Comparison of ENCODE assay signal across 10 cellular contexts in the genomic region with DNA sequence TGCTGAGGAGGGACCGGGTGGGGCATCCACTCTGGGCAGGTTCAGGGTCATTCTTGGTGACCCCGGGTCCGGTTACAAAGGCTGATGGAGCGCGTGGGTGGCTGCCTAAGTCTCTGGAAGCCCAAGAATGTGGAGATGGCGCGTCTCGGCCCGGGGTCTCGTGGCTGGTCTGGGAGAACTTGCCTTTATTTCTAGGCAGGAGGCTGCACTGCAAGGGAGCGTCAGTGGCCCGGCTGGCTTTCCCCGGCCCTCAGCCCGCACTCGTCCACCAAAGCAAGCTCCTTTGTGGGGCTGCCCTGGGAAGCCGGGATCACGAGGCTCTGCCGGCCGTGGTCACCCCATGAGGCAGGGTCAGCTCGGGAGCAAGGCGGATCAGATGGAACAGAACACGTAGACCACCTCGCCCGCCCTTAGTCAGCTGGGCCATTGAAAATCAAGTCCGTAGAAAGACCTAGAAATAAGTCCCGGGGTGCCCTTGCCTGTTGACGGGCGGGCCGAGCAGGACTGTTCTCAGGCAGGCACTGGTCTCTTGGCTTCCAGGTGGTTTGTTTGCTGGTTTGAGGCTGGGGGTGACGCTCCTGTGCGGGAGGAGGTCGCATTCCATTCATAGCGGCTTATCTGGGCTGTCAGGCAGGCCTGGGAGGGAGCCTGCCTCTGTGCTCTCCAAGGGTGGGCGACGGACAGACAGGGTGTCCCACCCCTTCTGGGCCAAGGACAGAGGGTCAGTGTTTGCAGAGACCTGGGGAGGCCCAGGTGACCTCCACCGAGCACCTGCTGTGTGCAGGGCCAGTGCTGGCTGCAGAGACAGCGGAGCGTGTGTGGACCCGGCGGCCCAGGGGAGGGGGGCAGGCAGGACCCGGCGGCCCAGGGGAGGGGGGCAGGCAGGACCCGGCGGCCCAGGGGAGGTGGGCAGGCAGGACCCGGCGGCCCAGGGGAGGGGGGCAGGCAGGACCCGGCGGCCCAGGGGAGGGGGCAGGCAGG. TPM values are rescaled to one million over a fixed set of nuclear protein-coding genes. Genes with fewer than 3 reads are reported as not detected.
DNase-seq lines count a peak whose midpoint lies in the region; ATAC-seq and TF ChIP-seq lines count a peak whose summit lies in the region.
"Had no signal": no experiment of that assay in that cellular context is flagged by ENCODE, and none has a peak within 500 bp of the region (broad histone marks: within the 10 kb centered on the region; RNA-seq: fewer than 3 reads in every experiment).

No MANE protein-coding gene starts in this region.

- peaks cover 17% of the 10 kb centered on the region for H3K36me3 ChIP-seq in HUES6 (ENCODE audit: control insufficient read depth, insufficient read depth, low read length)
- H3K36me3 ChIP-seq in skeletal muscle satellite cell (ENCODE audit: insufficient read depth, low read length): no peaks in the 10 kb centered on the region

- in situ Hi-C loops in astrocyte of the spinal cord (cut with HindIII; ENCODE audit: low sequenced_read_pairs): no loop called here

- H3K4me2 ChIP-seq in skeletal muscle satellite cell (ENCODE audit: low read length): peak overlapping the region; percentile 24

- DNase-seq in astrocyte of the spinal cord (ENCODE audit: low read depth, low spot score): peak; percentile 45
- peak; percentile 94 for DNase-seq in islet precursor cell
- DNase-seq in NCI-H510A (lab: John Stamatoyannopoulos, UW): no peak
- DNase-seq in NCI-H2029 (lab: John Stamatoyannopoulos, UW): no peak
- DNase-seq: activated CD4-positive, alpha-beta T cell treated with anti-CD3 and anti-CD28 coated beads for 36 hours; hypothalamus; midbrain had no signal

- H3K9ac ChIP-seq in HUES6 (ENCODE audit: low read length) (peak overlapping the region; percentile 62), skeletal muscle satellite cell (ENCODE audit: low read depth, low read length) (no peak overlapping the region)

- no peak for ATAC-seq in GM21360 (IDR thresholded peaks at IDR 0.05; ENCODE audit: unreplicated experiment)
- ATAC-seq: activated CD4-positive, alpha-beta T cell treated with anti-CD3 and anti-CD28 coated beads for 36 hours had no signal

- H3K27ac ChIP-seq in HUES6 (ENCODE audit: low read depth, low read length): peak overlapping the region; percentile 78

- H3K4me3 ChIP-seq in HUES6 (ENCODE audit: low read depth, low read length) (peak overlapping the region; percentile 29; the same call in 1 of the 2 replicates), astrocyte of the spinal cord (ENCODE audit: low read depth, low read length) (no peak overlapping the region), skeletal muscle satellite cell (ENCODE audit: low read length) (no peak overlapping the region)

- H3K27me3 ChIP-seq in HUES6 (ENCODE audit: control insufficient read depth, insufficient read depth, low read length): no peaks in the 10 kb centered on the region
- H3K27me3 ChIP-seq in skeletal muscle satellite cell (ENCODE audit: control insufficient read depth, insufficient read depth, low read length): no peaks in the 10 kb centered on the region

- H3K4me1 ChIP-seq in HUES6 (ENCODE audit: control insufficient read depth, insufficient read depth, low read length) (peaks cover 72% of the 10 kb centered on the region), skeletal muscle satellite cell (ENCODE audit: control insufficient read depth, insufficient read depth, low read length) (peaks cover 50% of the 10 kb centered on the region)

- no peaks in the 10 kb centered on the region for H3K9me3 ChIP-seq in HUES6 (ENCODE audit: control insufficient read depth, insufficient read depth, low read depth, low read length)
- no peaks in the 10 kb centered on the region for H3K9me3 ChIP-seq in skeletal muscle satellite cell (replicated peaks; ENCODE audit: low read length)

- no peak for TF ChIP-seq CTCF in astrocyte of the spinal cord (IDR thresholded peaks at IDR 0.05; ENCODE audit: low read depth, low read length)

RNA-seq across cellular contexts. Expression of gene COL18A1, which starts 25.8 kb away (rescaled TPM):
- 25.6 and 40.2 TPM in 2 replicates for total RNA-seq in skeletal muscle satellite cell (2012; rRNA removed)

Comparison
In these comparisons a context has a peak if more than half of its experiments do, and no peak if none do; other contexts are left out.
1. DNase-seq: peak in astrocyte of the spinal cord (single experiment) and islet precursor cell (single experiment); none in NCI-H510A (single experiment) and NCI-H2029 (single experiment).